ENCODE assay signal across 8 cellular contexts in the genomic region with DNA sequence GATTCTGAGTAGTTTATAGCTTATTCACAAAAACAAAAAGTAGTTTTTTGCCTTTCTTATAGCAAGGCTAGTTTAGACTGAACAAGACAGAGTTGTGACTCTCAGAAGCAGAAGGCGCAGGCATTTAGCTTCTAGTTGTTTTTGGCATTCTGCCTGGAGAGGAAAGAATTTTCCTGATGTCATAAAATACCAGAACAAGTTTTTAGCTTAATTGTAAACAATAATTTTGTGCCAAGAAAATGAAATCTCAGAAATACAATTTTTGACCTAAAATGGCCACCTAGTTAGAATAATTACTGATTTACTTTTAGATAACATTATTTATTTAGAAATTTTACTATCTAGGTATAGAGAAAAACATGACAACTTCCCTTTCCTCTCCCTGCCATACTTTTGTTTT. TPM values are rescaled to one million over a fixed set of nuclear protein-coding genes. Genes with fewer than 3 reads are reported as not detected.
DNase-seq lines count a peak whose midpoint lies in the region; ATAC-seq and TF ChIP-seq lines count a peak whose summit lies in the region.

No MANE protein-coding gene starts in this region.

- peak overlapping the region; percentile 92 for H3K4me3 Mint-ChIP-seq in activated CD8-positive, alpha-beta memory T cell treated with anti-CD3 and anti-CD28 coated beads, Interleukin-2, amount 10 ng/mL, durations not matched to agents 7 days and 5 days

- CTCF ChIA-PET in activated CD8-positive, alpha-beta memory T cell treated with anti-CD3 and anti-CD28 coated beads, Interleukin-2, amount 10 ng/mL, durations not matched to agents 7 days and 5 days (lab: Charles Lee): interaction anchor here (1.1 to 4.5 kb wide), 7 partner anchors 14 to 249 kb away, joined by 3 to 17 read pairs (median 4); partner anchors contain the start of gene FUBP1

- H3K27ac ChIP-seq in OCI-LY3 (ENCODE audit: low read length): no peak overlapping the region
- H3K27ac ChIP-seq in caudate nucleus (ENCODE audit: low read depth, low read length): peak overlapping the region; percentile 46
- H3K27ac ChIP-seq in layer of hippocampus (ENCODE audit: low read depth, low read length): peak overlapping the region; percentile 94
- H3K27ac ChIP-seq in stomach smooth muscle (ENCODE audit: low read length): peak overlapping the region; percentile 82

- TF ChIP-seq CTCF in OCI-LY3 (IDR thresholded peaks at IDR 0.05; ENCODE audit: low read depth, low read length): no peak

- intact Hi-C loops in posterior vena cava (cut with DNase I): no loop called here

- H3K9me3 Mint-ChIP-seq in activated CD8-positive, alpha-beta memory T cell treated with anti-CD3 and anti-CD28 coated beads, Interleukin-2, amount 10 ng/mL, durations not matched to agents 7 days and 5 days (ENCODE audit: low read depth): no peaks in the 10 kb centered on the region

- no peaks in the 10 kb centered on the region for H3K79me2 ChIP-seq in OCI-LY3 (ENCODE audit: low read length)

- no peaks in the 10 kb centered on the region for H4K20me1 ChIP-seq in OCI-LY3 (ENCODE audit: insufficient read depth, low read length)

- no peak for ATAC-seq in activated CD8-positive, alpha-beta memory T cell treated with anti-CD3 and anti-CD28 coated beads, Interleukin-2, amount 10 ng/mL, durations not matched to agents 7 days and 5 days

- H3K9me3 ChIP-seq in OCI-LY3 (ENCODE audit: insufficient read depth, low read length) (no peaks in the 10 kb centered on the region), stomach smooth muscle (ENCODE audit: control insufficient read depth in 2 of 2, low read length in 2 of 2) (no peaks in the 10 kb centered on the region)

- peaks cover 39% of the 10 kb centered on the region for H3K4me1 Mint-ChIP-seq in activated CD8-positive, alpha-beta memory T cell treated with anti-CD3 and anti-CD28 coated beads, Interleukin-2, amount 10 ng/mL, durations not matched to agents 7 days and 5 days

- DNase-seq in activated CD8-positive, alpha-beta memory T cell treated with anti-CD3 and anti-CD28 coated beads, Interleukin-2, amount 10 ng/mL, durations not matched to agents 7 days and 5 days: no peak
- DNase-seq in activated CD8-positive, alpha-beta memory T cell treated with anti-CD3 and anti-CD28 coated beads, Interleukin-2, amount 50 U/mL, for 4 hours: no peak
- DNase-seq in caudate nucleus (lab: John Stamatoyannopoulos, UW) (peak in 4 of 61 donors; percentile 4 to 21 (median 10)), occipital lobe (lab: John Stamatoyannopoulos, UW) (no peak), posterior vena cava (ENCODE audit: low spot score) (no peak)

- no peaks in the 10 kb centered on the region for H3K36me3 ChIP-seq in OCI-LY3 (replicated peaks; ENCODE audit: low read depth, low read length)
- no peaks in the 10 kb centered on the region for H3K36me3 ChIP-seq in stomach smooth muscle (ENCODE audit: control insufficient read depth in 2 of 2, insufficient read depth in 2 of 2, low read length in 2 of 2)

- H3K27ac Mint-ChIP-seq in activated CD8-positive, alpha-beta memory T cell treated with anti-CD3 and anti-CD28 coated beads, Interleukin-2, amount 10 ng/mL, durations not matched to agents 7 days and 5 days: peak overlapping the region; percentile 99

- H3K4me3 ChIP-seq in OCI-LY3 (ENCODE audit: low read length) (peak overlapping the region; percentile 73), stomach smooth muscle (ENCODE audit: low read length in 2 of 2) (peak overlapping the region; percentile 79 to 87)

- peak overlapping the region; percentile 70 for H3K4me2 ChIP-seq in OCI-LY3 (ENCODE audit: low read length)

- no peaks in the 10 kb centered on the region for H3K27me3 ChIP-seq in OCI-LY3 (ENCODE audit: low read depth, low read length)
- no peaks in the 10 kb centered on the region for H3K27me3 ChIP-seq in layer of hippocampus (ENCODE audit: control insufficient read depth, insufficient read depth, low read length)
- no peaks in the 10 kb centered on the region for H3K27me3 ChIP-seq in stomach smooth muscle (ENCODE audit: control insufficient read depth in 1 of 2, insufficient read depth in 2 of 2, low read length in 2 of 2)

- H3K36me3 Mint-ChIP-seq in activated CD8-positive, alpha-beta memory T cell treated with anti-CD3 and anti-CD28 coated beads, Interleukin-2, amount 10 ng/mL, durations not matched to agents 7 days and 5 days: peaks cover 4% of the 10 kb centered on the region

- H3K4me1 ChIP-seq in OCI-LY3 (ENCODE audit: low read length) (peaks cover 18% of the 10 kb centered on the region), stomach smooth muscle (ENCODE audit: control insufficient read depth, insufficient read depth, low read length) (no peaks in the 10 kb centered on the region)

- H2AFZ ChIP-seq in OCI-LY3 (ENCODE audit: low read depth, low read length): no peak overlapping the region

- peaks cover 3% of the 10 kb centered on the region for H3K27me3 Mint-ChIP-seq in activated CD8-positive, alpha-beta memory T cell treated with anti-CD3 and anti-CD28 coated beads, Interleukin-2, amount 10 ng/mL, durations not matched to agents 7 days and 5 days

- H3K9ac ChIP-seq in OCI-LY3 (ENCODE audit: low read length): peak overlapping the region; percentile 59; the same call in 1 of the 2 replicates
- peak overlapping the region; percentile 91 to 98 for H3K9ac ChIP-seq in stomach smooth muscle (ENCODE audit: low read length in 2 of 2)

RNA-seq across cellular contexts. Expression of gene DNAJB4, which starts 1.0 kb away (rescaled TPM):
- total RNA-seq in activated CD8-positive, alpha-beta memory T cell treated with anti-CD3 and anti-CD28 coated beads, Interleukin-2, amount 10 ng/mL, durations not matched to agents 7 days and 5 days: 10 to 100 TPM; 11.5 to 23.0 TPM
- total RNA-seq in occipital lobe (35.4 TPM), posterior vena cava (100 to 1,000 TPM in 1 of 2 donors, 10 to 100 TPM in 1; 77.3 to 229 TPM)

RNA-seq across cellular contexts. Expression of gene FUBP1, which starts 26.9 kb away (rescaled TPM):
- total RNA-seq in activated CD8-positive, alpha-beta memory T cell treated with anti-CD3 and anti-CD28 coated beads, Interleukin-2, amount 10 ng/mL, durations not matched to agents 7 days and 5 days: 100 to 1,000 TPM; 220 to 222 TPM
- total RNA-seq in occipital lobe (408 TPM), posterior vena cava (10 to 100 TPM; 90.7 to 99.3 TPM)

RNA-seq across cellular contexts. Expression of gene GIPC2, which starts 40.0 kb away (rescaled TPM):
- total RNA-seq in activated CD8-positive, alpha-beta memory T cell treated with anti-CD3 and anti-CD28 coated beads, Interleukin-2, amount 10 ng/mL, durations not matched to agents 7 days and 5 days: under 1 TPM; 0.23 to 0.38 TPM
- total RNA-seq in occipital lobe: 0.47 TPM
- total RNA-seq in posterior vena cava: 1 to 10 TPM; 3.0 to 8.4 TPM
